Comparison of ENCODE assay signal across 1 cellular context in genomic region chr1:16076003-16076870, GRCh38.
A peak's percentile ranks its signal among the peaks of the same experiment; 100 is the strongest.
TF ChIP-seq lines count a peak whose summit lies in the region.

No MANE protein-coding gene starts in this region.

TF ChIP-seq in A549, 52 proteins besides CTCF, POLR2A, EP300 and RAD21 (continued from another document):
- TF ChIP-seq, protein P1, sequence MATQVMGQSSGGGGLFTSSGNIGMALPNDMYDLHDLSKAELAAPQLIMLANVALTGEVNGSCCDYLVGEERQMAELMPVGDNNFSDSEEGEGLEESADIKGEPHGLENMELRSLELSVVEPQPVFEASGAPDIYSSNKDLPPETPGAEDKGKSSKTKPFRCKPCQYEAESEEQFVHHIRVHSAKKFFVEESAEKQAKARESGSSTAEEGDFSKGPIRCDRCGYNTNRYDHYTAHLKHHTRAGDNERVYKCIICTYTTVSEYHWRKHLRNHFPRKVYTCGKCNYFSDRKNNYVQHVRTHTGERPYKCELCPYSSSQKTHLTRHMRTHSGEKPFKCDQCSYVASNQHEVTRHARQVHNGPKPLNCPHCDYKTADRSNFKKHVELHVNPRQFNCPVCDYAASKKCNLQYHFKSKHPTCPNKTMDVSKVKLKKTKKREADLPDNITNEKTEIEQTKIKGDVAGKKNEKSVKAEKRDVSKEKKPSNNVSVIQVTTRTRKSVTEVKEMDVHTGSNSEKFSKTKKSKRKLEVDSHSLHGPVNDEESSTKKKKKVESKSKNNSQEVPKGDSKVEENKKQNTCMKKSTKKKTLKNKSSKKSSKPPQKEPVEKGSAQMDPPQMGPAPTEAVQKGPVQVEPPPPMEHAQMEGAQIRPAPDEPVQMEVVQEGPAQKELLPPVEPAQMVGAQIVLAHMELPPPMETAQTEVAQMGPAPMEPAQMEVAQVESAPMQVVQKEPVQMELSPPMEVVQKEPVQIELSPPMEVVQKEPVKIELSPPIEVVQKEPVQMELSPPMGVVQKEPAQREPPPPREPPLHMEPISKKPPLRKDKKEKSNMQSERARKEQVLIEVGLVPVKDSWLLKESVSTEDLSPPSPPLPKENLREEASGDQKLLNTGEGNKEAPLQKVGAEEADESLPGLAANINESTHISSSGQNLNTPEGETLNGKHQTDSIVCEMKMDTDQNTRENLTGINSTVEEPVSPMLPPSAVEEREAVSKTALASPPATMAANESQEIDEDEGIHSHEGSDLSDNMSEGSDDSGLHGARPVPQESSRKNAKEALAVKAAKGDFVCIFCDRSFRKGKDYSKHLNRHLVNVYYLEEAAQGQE (IDR thresholded peaks at IDR 0.05): no peak
- TF ChIP-seq E2F6 (IDR thresholded peaks at IDR 0.05; ENCODE audit: borderline replicate concordance, low read depth): no peak
- TF ChIP-seq ZSCAN20 (CRISPR knock-in tag; IDR thresholded peaks at IDR 0.05): no peak
- TF ChIP-seq FOSL2 (IDR thresholded peaks at IDR 0.05): peak; percentile 70; the same call in 1 of the 2 replicates
- peak; percentile 89 for TF ChIP-seq FOSL2 (CRISPR knock-in tag; IDR thresholded peaks at IDR 0.05)
- 0 out of 5 replicates have a peak, but pooled peaks of 1 of the 2 experiments have one; percentile 27 for TF ChIP-seq JUN (IDR thresholded peaks at IDR 0.05)
- peak; percentile 59 for TF ChIP-seq ZFP36 (IDR thresholded peaks at IDR 0.05; ENCODE audit: borderline replicate concordance, partially characterized antibody)
- TF ChIP-seq MYC (IDR thresholded peaks at IDR 0.05; ENCODE audit: borderline replicate concordance, low read length): no peak
- no peak for TF ChIP-seq FOXS1 (CRISPR knock-in tag; IDR thresholded peaks at IDR 0.05)
- TF ChIP-seq HEYL (CRISPR knock-in tag; IDR thresholded peaks at IDR 0.05): no peak
- peak; percentile 35; the same call in 1 of the 2 replicates for TF ChIP-seq GATA3 (IDR thresholded peaks at IDR 0.05; ENCODE audit: borderline replicate concordance)
- TF ChIP-seq TP53 (CRISPR knock-in tag; IDR thresholded peaks at IDR 0.05): no peak
